In genomic region chr1:196278816-196279215, GRCh38 we compare ENCODE assay signal across 19 cellular contexts.
"Had no signal": no experiment of that assay in that cellular context is flagged by ENCODE, and none has a peak within 500 bp of the region (broad histone marks: within the 10 kb centered on the region; RNA-seq: fewer than 3 reads in every experiment).

No MANE protein-coding gene starts in this region.

- H3K4me1 ChIP-seq: SJCRH30 had no signal

- DNase-seq: Karpas-422, KG1, MG63, NCI-H1092, NCI-H1105 treated with DMSO at 0.1 percent for 48 hours, NCI-H1417 treated with DMSO at 0.1 percent for 48 hours, NCI-H146, NCI-H1694 treated with DMSO at 0.1 percent for 48 hours, NCI-H1930, NCI-H2081, NCI-H2107, NCI-H2227 treated with DMSO at 0.1 percent for 48 hours, NCI-H524, NCI-H69, NCI-H774, SHP77 treated with DMSO at 0.1 percent for 48 hours, SJCRH30 had no signal

- H3K36me3 ChIP-seq: MG63, SJCRH30 had no signal

- ATAC-seq: Panc1, Right ventricle myocardium inferior had no signal

- H3K27ac ChIP-seq: SJCRH30 had no signal

- H3K9me3 ChIP-seq: MG63, SJCRH30 had no signal

- H3K27me3 ChIP-seq: MG63, SJCRH30 had no signal

- H3K4me3 ChIP-seq: MG63, SJCRH30 had no signal
